Comparison of ENCODE assay signal across 17 cellular contexts in genomic region chr7:128838981-128839731, GRCh38. TPM values are rescaled to one million over a fixed set of nuclear protein-coding genes. Genes with fewer than 3 reads are reported as not detected.
DNase-seq lines count a peak whose midpoint lies in the region; ATAC-seq, FAIRE-seq and TF ChIP-seq lines count a peak whose summit lies in the region.
"Had no signal": no experiment of that assay in that cellular context is flagged by ENCODE, and none has a peak within 500 bp of the region (broad histone marks: within the 10 kb centered on the region; RNA-seq: fewer than 3 reads in every experiment).

No MANE protein-coding gene starts in this region.

- DNase-seq in activated naive CD4-positive, alpha-beta T cell treated with anti-CD3 and anti-CD28 coated beads, Interleukin-2, amount 50 U/mL, for 16 hours = peak; percentile 7
- DNase-seq in activated naive CD4-positive, alpha-beta T cell treated with anti-CD3 and anti-CD28 coated beads, Interleukin-2, amount 10 ng/mL, durations not matched to agents 7 days and 5 days = no peak
- DNase-seq in globus pallidus (ENCODE audit: low spot score) (peak; percentile 35), GM12891 (ENCODE audit: insufficient read length, low spot score) (no peak), NCI-H526 (lab: John Stamatoyannopoulos, UW) (no peak), foreskin keratinocyte (no peak)
- DNase-seq: GF-D8, MM.1S, NCI-H1105, NCI-H187, NCI-H446, NCI-H748 treated with DMSO at 0.1 percent for 48 hours, PC-3 had no signal

- TF ChIP-seq CTCF in nephron (IDR thresholded peaks at IDR 0.05; ENCODE audit: unreplicated experiment in 3 of 3) = no peak
- TF ChIP-seq CTCF in foreskin keratinocyte (conservative IDR thresholded peaks at IDR 0.05) = no peak

- peaks cover 5% of the 10 kb centered on the region for H3K27me3 Mint-ChIP-seq in activated naive CD4-positive, alpha-beta T cell treated with anti-CD3 and anti-CD28 coated beads, Interleukin-2, amount 10 ng/mL, durations not matched to agents 7 days and 5 days
- H3K27me3 Mint-ChIP-seq in nephron (ENCODE audit: low read depth) = peaks cover 3% of the 10 kb centered on the region

- H3K9me3 Mint-ChIP-seq in activated naive CD4-positive, alpha-beta T cell treated with anti-CD3 and anti-CD28 coated beads, Interleukin-2, amount 10 ng/mL, durations not matched to agents 7 days and 5 days = no peaks in the 10 kb centered on the region
- no peaks in the 10 kb centered on the region for H3K9me3 Mint-ChIP-seq in nephron

- no peak for FAIRE-seq in GM12891 (lab: Jason Lieb, UNC)
- FAIRE-seq: H1 had no signal

- no peaks in the 10 kb centered on the region for H3K36me3 Mint-ChIP-seq in activated naive CD4-positive, alpha-beta T cell treated with anti-CD3 and anti-CD28 coated beads, Interleukin-2, amount 10 ng/mL, durations not matched to agents 7 days and 5 days
- peaks cover 38% of the 10 kb centered on the region for H3K36me3 Mint-ChIP-seq in nephron (ENCODE audit: low read depth)

- CTCF ChIA-PET in activated naive CD4-positive, alpha-beta T cell treated with anti-CD3 and anti-CD28 coated beads, Interleukin-2, amount 10 ng/mL, durations not matched to agents 7 days and 5 days (lab: Charles Lee) = interaction anchor here (3.1 to 4.9 kb wide), 3 partner anchors 41 to 47 kb away, joined by 8 to 36 read pairs (median 28); no protein-coding TSS in a partner anchor

- H3K27me3 ChIP-seq in stomach smooth muscle (ENCODE audit: control insufficient read depth in 1 of 2, insufficient read depth in 2 of 2, low read length in 2 of 2) = no peaks in the 10 kb centered on the region
- peaks cover 5% of the 10 kb centered on the region for H3K27me3 ChIP-seq in foreskin keratinocyte

- H3K4me1 Mint-ChIP-seq in activated naive CD4-positive, alpha-beta T cell treated with anti-CD3 and anti-CD28 coated beads, Interleukin-2, amount 10 ng/mL, durations not matched to agents 7 days and 5 days = no peaks in the 10 kb centered on the region
- H3K4me1 Mint-ChIP-seq in nephron = peaks cover 21% of the 10 kb centered on the region

- no peaks in the 10 kb centered on the region for H3K9me3 ChIP-seq in stomach smooth muscle (ENCODE audit: control insufficient read depth in 2 of 2, low read length in 2 of 2)

- H3K27ac Mint-ChIP-seq in activated naive CD4-positive, alpha-beta T cell treated with anti-CD3 and anti-CD28 coated beads, Interleukin-2, amount 10 ng/mL, durations not matched to agents 7 days and 5 days = no peak overlapping the region
- peak overlapping the region in 2 of 3 experiments; percentile 45 to 78 for H3K27ac Mint-ChIP-seq in nephron

- TF ChIP-seq POLR2A in GM12891 (IDR thresholded peaks at IDR 0.05; ENCODE audit: low read depth, low read length) = no peak

- peaks cover 42% of the 10 kb centered on the region for H3K4me1 ChIP-seq in stomach smooth muscle (ENCODE audit: control insufficient read depth, insufficient read depth, low read length)
- no peaks in the 10 kb centered on the region for H3K4me1 ChIP-seq in foreskin keratinocyte

- H3K4me3 ChIP-seq in stomach smooth muscle (ENCODE audit: low read length in 2 of 2) = no peak overlapping the region

- H3K36me3 ChIP-seq in stomach smooth muscle (ENCODE audit: control insufficient read depth in 2 of 2, insufficient read depth in 2 of 2, low read length in 2 of 2) = peaks cover 78 to 79% of the 10 kb centered on the region in 2 donors

- ATAC-seq in foreskin keratinocyte = no peak
- ATAC-seq: PC-3 had no signal

- no peak overlapping the region for H3K4me3 Mint-ChIP-seq in activated naive CD4-positive, alpha-beta T cell treated with anti-CD3 and anti-CD28 coated beads, Interleukin-2, amount 10 ng/mL, durations not matched to agents 7 days and 5 days
- peak overlapping the region in 1 of 3 experiments; percentile 16 for H3K4me3 Mint-ChIP-seq in nephron

- peak overlapping the region in 1 of 2 donors; percentile 29 for H3K9ac ChIP-seq in stomach smooth muscle (ENCODE audit: low read length in 2 of 2)

- H3K27ac ChIP-seq in stomach smooth muscle (ENCODE audit: low read length) = peak overlapping the region; percentile 83
- no peak overlapping the region for H3K27ac ChIP-seq in foreskin keratinocyte
- H3K27ac ChIP-seq: 22Rv1 had no signal

TF ChIP-seq in GM12891, 5 proteins besides CTCF, POLR2A, EP300 and RAD21:
- TF ChIP-seq TAF1 (IDR thresholded peaks at IDR 0.05; ENCODE audit: low read depth, low read length) (no peak), SPI1 (IDR thresholded peaks at IDR 0.05; ENCODE audit: low read depth, low read length) (no peak), PAX5 (IDR thresholded peaks at IDR 0.05; ENCODE audit: insufficient read depth, low read length, severe bottlenecking) (no peak), POU2F2 (IDR thresholded peaks at IDR 0.05; ENCODE audit: low read depth, low read length) (no peak), POLR2AphosphoS5 (IDR thresholded peaks at IDR 0.05; ENCODE audit: low read depth, low read length) (no peak)

RNA-seq across cellular contexts. Expression of gene FLNC, which starts 8.9 kb away (rescaled TPM):
- 0.08 TPM for polyA plus RNA-seq in GM12891 (2012; ENCODE audit: low read depth, missing spikeins)
- total RNA-seq in foreskin keratinocyte = 0.61 and 1.2 TPM in 2 replicates
- polyA plus RNA-seq in foreskin keratinocyte = 0.20 and 0.38 TPM in 2 replicates

RNA-seq across cellular contexts. Expression of gene ATP6V1F, which starts 23.5 kb away (rescaled TPM):
- 253 TPM for polyA plus RNA-seq in GM12891 (2012; ENCODE audit: low read depth, missing spikeins)
- 126 and 133 TPM in 2 replicates for total RNA-seq in foreskin keratinocyte
- 266 and 275 TPM in 2 replicates for polyA plus RNA-seq in foreskin keratinocyte

RNA-seq across cellular contexts. Expression of gene CCDC136, which starts 47.4 kb away (rescaled TPM):
- 0.76 TPM for polyA plus RNA-seq in GM12891 (2012; ENCODE audit: low read depth, missing spikeins)
- total RNA-seq in foreskin keratinocyte = 2.3 and 2.4 TPM in 2 replicates
- 1.6 and 1.9 TPM in 2 replicates for polyA plus RNA-seq in foreskin keratinocyte

Comparison
In these comparisons a context has a peak if more than half of its experiments do, and no peak if none do; other contexts are left out.
1. DNase-seq: peak in activated naive CD4-positive, alpha-beta T cell treated with anti-CD3 and anti-CD28 coated beads, Interleukin-2, amount 50 U/mL, for 16 hours (single experiment) and globus pallidus (single experiment); none in activated naive CD4-positive, alpha-beta T cell treated with anti-CD3 and anti-CD28 coated beads, Interleukin-2, amount 10 ng/mL, durations not matched to agents 7 days and 5 days (single experiment), GM12891 (single experiment), NCI-H526 (0 of 2) and foreskin keratinocyte (0 of 2).